24 cellular contexts compared by ENCODE assay signal in the genomic region with DNA sequence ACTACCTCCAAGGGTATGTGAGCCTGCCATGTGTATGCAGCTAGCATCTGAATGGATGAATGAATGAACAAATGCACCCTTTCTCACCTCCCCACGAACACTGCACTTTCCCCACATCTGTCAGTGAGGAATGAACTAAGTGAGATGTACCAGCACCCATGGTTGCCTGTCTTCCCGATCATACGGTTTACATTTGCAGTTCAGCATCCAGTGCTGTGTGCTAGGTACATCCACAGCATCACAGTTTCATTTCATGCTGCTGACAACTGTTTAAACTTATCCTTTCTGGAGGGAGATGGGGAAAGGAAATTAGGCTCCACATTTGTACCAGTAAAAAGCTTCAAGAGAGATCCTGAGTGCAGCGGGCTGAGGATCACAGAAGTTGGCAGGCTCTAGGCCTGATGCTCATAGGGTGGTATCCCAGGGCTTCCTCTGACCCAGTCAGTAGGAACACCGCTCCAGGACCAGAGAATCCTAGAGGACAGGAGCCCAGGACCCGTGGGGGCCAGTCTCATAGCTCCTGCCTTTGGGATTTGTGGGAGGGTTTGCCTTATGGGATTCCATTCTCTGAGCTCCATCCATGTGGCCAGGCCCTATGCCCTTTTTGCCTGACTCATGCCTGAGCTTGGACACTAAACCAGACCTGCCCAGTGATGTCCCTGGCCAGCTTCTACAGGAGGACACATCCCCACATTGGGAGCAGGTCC.
DNase-seq lines count a peak whose midpoint lies in the region; ATAC-seq and TF ChIP-seq lines count a peak whose summit lies in the region.
"Had no signal": no experiment of that assay in that cellular context is flagged by ENCODE, and none has a peak within 500 bp of the region (broad histone marks: within the 10 kb centered on the region; RNA-seq: fewer than 3 reads in every experiment).

No MANE protein-coding gene starts in this region.

- no peak overlapping the region for H2AFZ ChIP-seq in osteoblast (ENCODE audit: low read length)
- H2AFZ ChIP-seq: parathyroid adenoma had no signal

- DNase-seq in Right ventricle myocardium superior = no peak
- no peak for DNase-seq in left cardiac atrium
- DNase-seq in esophagus squamous epithelium (lab: John Stamatoyannopoulos, UW) = no peak
- peak; percentile 85 for DNase-seq in osteoblast (ENCODE audit: insufficient read length, low spot score, missing footprints)
- DNase-seq in uterus = no peak
- no peak for DNase-seq in amniotic stem cell (lab: John Stamatoyannopoulos, UW)
- DNase-seq: activated CD8-positive, alpha-beta T cell treated with anti-CD3 and anti-CD28 coated beads for 36 hours; activated gamma-delta T cell treated with Interleukin-2 at 50 U/mL for 16 hours; activated T-cell treated with anti-CD3 and anti-CD28 coated beads, Interleukin-2, amount 50 U/mL, for 1 hour; CD8-positive, alpha-beta memory T cell; foreskin keratinocyte; GF-D8; mammary epithelial cell; naive thymus-derived CD8-positive, alpha-beta T cell; NCI-H1092 treated with DMSO at 0.1 percent for 48 hours; NCI-H2081; NCI-H82; SHP77 treated with DMSO at 0.1 percent for 48 hours had no signal

- H3K4me1 ChIP-seq in esophagus squamous epithelium = peaks cover 6 to 54% (median 9%) of the 10 kb centered on the region in 3 donors
- peaks cover 11% of the 10 kb centered on the region for H3K4me1 ChIP-seq in osteoblast (ENCODE audit: insufficient read depth, low read length)
- peaks cover 0 to 7% of the 10 kb centered on the region in 2 donors for H3K4me1 ChIP-seq in uterus
- H3K4me1 ChIP-seq: foreskin keratinocyte, parathyroid adenoma, suprapubic skin had no signal

- H3K27ac ChIP-seq in esophagus squamous epithelium (peak overlapping the region in 3 of 4 donors; percentile 37 to 57 (median 50)), osteoblast (ENCODE audit: low read depth, low read length) (no peak overlapping the region), uterus (peak overlapping the region; percentile 23 to 51)
- H3K27ac ChIP-seq: 22Rv1, foreskin keratinocyte, parathyroid adenoma, suprapubic skin had no signal

- WGBS in esophagus squamous epithelium, 2 donors = 66 to 79% methylated on average over 5 to 6 of the region's 6 CpGs

- no peaks in the 10 kb centered on the region for H3K9me3 ChIP-seq in esophagus squamous epithelium
- H3K9me3 ChIP-seq in osteoblast (ENCODE audit: low read depth, low read length) = no peaks in the 10 kb centered on the region
- no peaks in the 10 kb centered on the region for H3K9me3 ChIP-seq in uterus
- H3K9me3 ChIP-seq: suprapubic skin had no signal

- H3K4me3 ChIP-seq in esophagus squamous epithelium (no peak overlapping the region), osteoblast (ENCODE audit: insufficient read depth, low read length) (no peak overlapping the region), uterus (no peak overlapping the region)
- H3K4me3 ChIP-seq: suprapubic skin had no signal

- ATAC-seq in Right ventricle myocardium superior (ENCODE audit: poor library complexity) = peak; percentile 4
- no peak for ATAC-seq in left cardiac atrium
- no peak for ATAC-seq in GM19467 (IDR thresholded peaks at IDR 0.05; ENCODE audit: unreplicated experiment)
- no peak for ATAC-seq in HG03432 (IDR thresholded peaks at IDR 0.05; ENCODE audit: unreplicated experiment)
- ATAC-seq: activated CD4-positive, CD25-positive, alpha-beta regulatory T cell treated with anti-CD3 and anti-CD28 coated beads, Interleukin-2, amount 50 U/mL, for 24 hours; activated CD8-positive, alpha-beta T cell treated with anti-CD3 and anti-CD28 coated beads for 36 hours; foreskin keratinocyte; naive thymus-derived CD8-positive, alpha-beta T cell had no signal

- no peak for TF ChIP-seq CTCF in esophagus squamous epithelium (IDR thresholded peaks at IDR 0.05)
- no peak for TF ChIP-seq CTCF in osteoblast (IDR thresholded peaks at IDR 0.05; ENCODE audit: extremely low read depth, low read depth, low read length)
- TF ChIP-seq CTCF in uterus (IDR thresholded peaks at IDR 0.05) = no peak

- intact Hi-C loops in Right ventricle myocardium superior (cut with DNase I) (no loop called here), left cardiac atrium (cut with DNase I) (no loop called here), esophagus squamous epithelium (cut with DNase I) (no loop called here), uterus (cut with DNase I; ENCODE audit: low total_unique reads) (no loop called here)

- H3K79me2 ChIP-seq in osteoblast (ENCODE audit: insufficient read depth, low read length) = peaks cover 11% of the 10 kb centered on the region
- H3K79me2 ChIP-seq: parathyroid adenoma had no signal

- H4K20me1 ChIP-seq in osteoblast (ENCODE audit: insufficient read depth, low read length) = peaks cover 7% of the 10 kb centered on the region

- no peak for TF ChIP-seq POLR2A in esophagus squamous epithelium (IDR thresholded peaks at IDR 0.05)
- no peak for TF ChIP-seq POLR2A in uterus (IDR thresholded peaks at IDR 0.05)

- no peak overlapping the region for H3K4me2 ChIP-seq in osteoblast (ENCODE audit: insufficient read depth, low read length)

- H3K36me3 ChIP-seq in esophagus squamous epithelium (no peaks in the 10 kb centered on the region), osteoblast (ENCODE audit: insufficient read depth, low read length) (no peaks in the 10 kb centered on the region), uterus (no peaks in the 10 kb centered on the region)
- H3K36me3 ChIP-seq: suprapubic skin had no signal

- H3K27me3 ChIP-seq in esophagus squamous epithelium (peaks cover 0 to 9% (median 0%) of the 10 kb centered on the region in 4 donors), osteoblast (ENCODE audit: insufficient read depth, low read length) (no peaks in the 10 kb centered on the region), uterus (no peaks in the 10 kb centered on the region)
- H3K27me3 ChIP-seq: foreskin keratinocyte, suprapubic skin had no signal
